9 cellular contexts compared by ENCODE assay signal in genomic region chr4:11623726-11624037, GRCh38.
DNase-seq lines count a peak whose midpoint lies in the region; ATAC-seq and TF ChIP-seq lines count a peak whose summit lies in the region.
"Had no signal": no experiment of that assay in that cellular context is flagged by ENCODE, and none has a peak within 500 bp of the region (broad histone marks: within the 10 kb centered on the region; RNA-seq: fewer than 3 reads in every experiment).

No MANE protein-coding gene starts in this region.

- intact Hi-C loops in adrenal gland (cut with DNase I) = no loop called here
- intact Hi-C loops in natural killer cell (cut with micrococcal nuclease) = no loop called here

- H3K4me3 ChIP-seq in AG04450 (ENCODE audit: low read depth, low read length) (no peak overlapping the region), GM23338 (no peak overlapping the region), adrenal gland (no peak overlapping the region)

- H3F3A ChIP-seq in GM23338 (replicated peaks; ENCODE audit: low read depth) = no peaks in the 10 kb centered on the region

- TF ChIP-seq POLR2A in adrenal gland (IDR thresholded peaks at IDR 0.05) = no peak

- no peaks in the 10 kb centered on the region for H3K4me1 ChIP-seq in GM23338 (ENCODE audit: insufficient read depth)
- no peaks in the 10 kb centered on the region for H3K4me1 ChIP-seq in adrenal gland (replicated peaks in 1 of 2)

- H2AFZ ChIP-seq in GM23338 = no peak overlapping the region

- H3K27me3 Mint-ChIP-seq in GM23338 (ENCODE audit: insufficient read depth, low read depth, poor library complexity) (no peaks in the 10 kb centered on the region), natural killer cell (ENCODE audit: low read depth in 2 of 2) (peaks cover 0 to 2% of the 10 kb centered on the region in 2 donors)

- peak; percentile 86 for ATAC-seq in GM23338
- no peak for ATAC-seq in activated CD4-positive, CD25-positive, alpha-beta regulatory T cell treated with anti-CD3 and anti-CD28 coated beads, Interleukin-2, amount 50 U/mL, for 24 hours
- no peak for ATAC-seq in natural killer cell

- TF ChIP-seq CTCF in AG04450 (IDR thresholded peaks at IDR 0.05; ENCODE audit: low read depth, low read length) (peak; percentile 60), GM23338 (conservative IDR thresholded peaks at IDR 0.05; ENCODE audit: low read depth in 2 of 2) (peak; percentile 62 to 83), adrenal gland (IDR thresholded peaks at IDR 0.05) (peak; percentile 11 to 36 (median 24)), natural killer cell (IDR thresholded peaks at IDR 0.05) (no peak)

- CTCF ChIA-PET in AG04450 (lab: Charles Lee) = interaction anchor here (1.1 to 1.4 kb wide), 2 partner anchors 16 to 20 kb away, joined by 3 to 4 read pairs; no protein-coding TSS in a partner anchor

- H3K36me3 ChIP-seq in GM23338 (ENCODE audit: insufficient read depth) = no peaks in the 10 kb centered on the region
- H3K36me3 ChIP-seq in adrenal gland (replicated peaks in 1 of 2) = no peaks in the 10 kb centered on the region

- no peaks in the 10 kb centered on the region for H3K9me3 ChIP-seq in AG04450 (ENCODE audit: control insufficient read depth, insufficient read depth, low read length)
- H3K9me3 ChIP-seq in adrenal gland (replicated peaks in 1 of 3) = no peaks in the 10 kb centered on the region

- H3K27me3 ChIP-seq in AG04450 (ENCODE audit: control insufficient read depth, insufficient read depth, low read length) (no peaks in the 10 kb centered on the region), GM23338 (ENCODE audit: insufficient read depth) (no peaks in the 10 kb centered on the region), adrenal gland (no peaks in the 10 kb centered on the region)

- no peaks in the 10 kb centered on the region for H3K9me2 ChIP-seq in GM23338 (ENCODE audit: insufficient read depth)

- H3K27ac ChIP-seq in AG04450 (ENCODE audit: low read depth, low read length) (no peak overlapping the region), GM23338 (ENCODE audit: low read depth) (no peak overlapping the region), adrenal gland (no peak overlapping the region)

- H3K27ac Mint-ChIP-seq in GM23338 (no peak overlapping the region), natural killer cell (no peak overlapping the region)

- peaks cover 8% of the 10 kb centered on the region; the same call in 1 of the 3 replicates for H3K4me1 Mint-ChIP-seq in GM23338
- no peaks in the 10 kb centered on the region for H3K4me1 Mint-ChIP-seq in natural killer cell

- H3K9me3 Mint-ChIP-seq in GM23338 = no peaks in the 10 kb centered on the region; the same call in 2 of the 3 replicates
- H3K9me3 Mint-ChIP-seq in natural killer cell = no peaks in the 10 kb centered on the region

- POLR2A ChIA-PET in AG04450 (lab: Yijun Ruan, JAX) = no interaction called here

- no peaks in the 10 kb centered on the region for H3K36me3 Mint-ChIP-seq in GM23338 (ENCODE audit: low read depth)
- H3K36me3 Mint-ChIP-seq in natural killer cell = no peaks in the 10 kb centered on the region

- no peak for DNase-seq in AG04450 (ENCODE audit: low read depth, low spot score)
- peak; percentile 72 for DNase-seq in GM23338 (ENCODE audit: low spot score)
- DNase-seq in adrenal gland = peak in 6 of 7 donors; percentile 18 to 59 (median 24)
- DNase-seq in islet precursor cell = peak; percentile 69
- no peak for DNase-seq in activated effector memory CD4-positive, alpha-beta T cell treated with anti-CD3 and anti-CD28 coated beads, Interleukin-2, amount 50 U/mL, for 16 hours
- no peak for DNase-seq in natural killer cell
- no peak for DNase-seq in NCI-H1694 treated with DMSO at 0.1 percent for 48 hours (lab: John Stamatoyannopoulos, UW)
- DNase-seq: EL had no signal

- no peak overlapping the region for H3K4me2 ChIP-seq in GM23338

- WGBS in adrenal gland, 4 donors = 67 to 86% (median 77%) methylated on average over 1 of the region's 1 CpG

- H4K20me1 ChIP-seq in GM23338 (replicated peaks; ENCODE audit: insufficient read depth) = no peaks in the 10 kb centered on the region

- no peaks in the 10 kb centered on the region for H3K79me2 ChIP-seq in GM23338 (replicated peaks; ENCODE audit: insufficient read depth)

- H3K4me3 Mint-ChIP-seq in GM23338 (no peak overlapping the region), natural killer cell (no peak overlapping the region)

TF ChIP-seq in GM23338, 12 proteins besides CTCF, POLR2A, EP300 and RAD21 (continues in another document):
- TF ChIP-seq CREB1 (CRISPR knock-in tag; IDR thresholded peaks at IDR 0.05; ENCODE audit: low read depth) (no peak), JUNB (IDR thresholded peaks at IDR 0.05; ENCODE audit: unreplicated experiment) (no peak), STAT1 (IDR thresholded peaks at IDR 0.05; ENCODE audit: unreplicated experiment) (no peak), ZNF114 (CRISPR knock-in tag; IDR thresholded peaks at IDR 0.05) (no peak), ZNF331 (CRISPR knock-in tag; IDR thresholded peaks at IDR 0.05; ENCODE audit: low read depth) (no peak), REST (IDR thresholded peaks at IDR 0.05; ENCODE audit: unreplicated experiment) (no peak), NANOG (IDR thresholded peaks at IDR 0.05; ENCODE audit: borderline replicate concordance) (no peak), POLR2AphosphoS5 (IDR thresholded peaks at IDR 0.05; ENCODE audit: low read depth) (no peak)

Comparison
In these comparisons a context has a peak if more than half of its experiments do, and no peak if none do; other contexts are left out.
1. DNase-seq: peak in GM23338 (single experiment), adrenal gland (6 of 7) and islet precursor cell (single experiment); none in AG04450 (single experiment), activated effector memory CD4-positive, alpha-beta T cell treated with anti-CD3 and anti-CD28 coated beads, Interleukin-2, amount 50 U/mL, for 16 hours (single experiment), natural killer cell (single experiment) and NCI-H1694 treated with DMSO at 0.1 percent for 48 hours (single experiment).